ENCODE assay signal across 19 cellular contexts in the genomic region with DNA sequence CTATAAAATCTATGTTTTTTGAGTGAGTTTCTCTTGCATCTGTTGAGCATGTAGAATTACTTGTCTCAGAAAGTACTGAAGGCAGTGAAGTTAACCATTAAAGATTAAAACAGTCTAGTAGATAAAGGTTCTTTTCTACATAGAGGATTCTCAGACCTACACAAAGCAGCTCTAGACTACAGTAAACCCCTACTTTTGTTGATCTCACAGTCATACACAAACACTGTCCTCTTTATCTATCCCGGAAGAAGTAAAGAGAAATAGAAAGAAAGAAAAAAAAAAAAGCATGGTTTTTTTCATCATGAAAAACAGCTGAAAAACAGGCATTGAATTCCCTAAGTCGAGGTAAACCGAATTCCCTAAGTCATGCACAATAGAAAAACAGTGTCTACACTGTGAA. TPM values are rescaled to one million over a fixed set of nuclear protein-coding genes. Genes with fewer than 3 reads are reported as not detected.
DNase-seq lines count a peak whose midpoint lies in the region; ATAC-seq, FAIRE-seq and TF ChIP-seq lines count a peak whose summit lies in the region.
"Had no signal": no experiment of that assay in that cellular context is flagged by ENCODE, and none has a peak within 500 bp of the region (broad histone marks: within the 10 kb centered on the region; RNA-seq: fewer than 3 reads in every experiment).

No MANE protein-coding gene starts in this region.

- H3K4me3 ChIP-seq in astrocyte (ENCODE audit: insufficient read depth, low read depth, low read length) = no peak overlapping the region
- no peak overlapping the region for H3K4me3 ChIP-seq in colonic mucosa
- H3K4me3 ChIP-seq: GM23338 had no signal

- intact Hi-C loops in colonic mucosa (cut with DNase I) = no loop called here
- intact Hi-C loops in left ventricle myocardium superior (cut with micrococcal nuclease) = no loop called here

- H3K36me3 Mint-ChIP-seq in astrocyte (ENCODE audit: low read depth, unreplicated experiment) = peaks cover 2% of the 10 kb centered on the region
- peaks cover 19% of the 10 kb centered on the region for H3K36me3 Mint-ChIP-seq in neural crest cell (ENCODE audit: low read depth)
- H3K36me3 Mint-ChIP-seq in HFFc6 (ENCODE audit: low read depth) = no peaks in the 10 kb centered on the region
- H3K36me3 Mint-ChIP-seq: CD4-positive, alpha-beta memory T cell had no signal

- H3K36me3 ChIP-seq in astrocyte (ENCODE audit: insufficient read depth, low read length) (no peaks in the 10 kb centered on the region), colonic mucosa (no peaks in the 10 kb centered on the region)

- H3K27ac Mint-ChIP-seq in astrocyte (ENCODE audit: unreplicated experiment) = peak overlapping the region; percentile 15
- H3K27ac Mint-ChIP-seq in neural crest cell (ENCODE audit: unreplicated experiment) = peak overlapping the region; percentile 4
- H3K27ac Mint-ChIP-seq in HFFc6 = no peak overlapping the region
- H3K27ac Mint-ChIP-seq: CD4-positive, alpha-beta memory T cell; GM23338; H9 had no signal

- H3K79me2 ChIP-seq in astrocyte (ENCODE audit: insufficient read depth, low read length) = no peaks in the 10 kb centered on the region

- H3K27me3 ChIP-seq in astrocyte (ENCODE audit: insufficient read depth, low read length) (no peaks in the 10 kb centered on the region), colonic mucosa (no peaks in the 10 kb centered on the region)

- no peaks in the 10 kb centered on the region for H4K20me1 ChIP-seq in astrocyte (ENCODE audit: insufficient read depth, low read length)

- H3K27ac ChIP-seq in astrocyte (ENCODE audit: low read depth, low read length) (no peak overlapping the region), colonic mucosa (no peak overlapping the region)

- H3K9ac ChIP-seq in astrocyte (ENCODE audit: low read length) (no peak overlapping the region), colonic mucosa (ENCODE audit: low read depth in 2 of 2, low read length in 2 of 2) (no peak overlapping the region)

- no peak for FAIRE-seq in astrocyte (lab: Jason Lieb, UNC)
- FAIRE-seq: GM12891, GM18507 had no signal

- H3K27me3 Mint-ChIP-seq in astrocyte (ENCODE audit: low read depth, unreplicated experiment) = no peaks in the 10 kb centered on the region
- H3K27me3 Mint-ChIP-seq in neural crest cell (ENCODE audit: low read depth) = no peaks in the 10 kb centered on the region
- peaks cover 4% of the 10 kb centered on the region; the same call in 1 of the 2 replicates for H3K27me3 Mint-ChIP-seq in HFFc6 (ENCODE audit: insufficient read depth)

- H3K9me3 Mint-ChIP-seq in astrocyte (ENCODE audit: unreplicated experiment) (no peaks in the 10 kb centered on the region), neural crest cell (no peaks in the 10 kb centered on the region), HFFc6 (peaks cover 7% of the 10 kb centered on the region)
- H3K9me3 Mint-ChIP-seq: GM23338, H9 had no signal

- TF ChIP-seq CTCF in astrocyte (IDR thresholded peaks at IDR 0.05; ENCODE audit: insufficient read depth, low read depth, low read length) (no peak), neural crest cell (conservative IDR thresholded peaks at IDR 0.05) (no peak), colonic mucosa (IDR thresholded peaks at IDR 0.05) (no peak), HFFc6 (IDR thresholded peaks at IDR 0.05) (no peak)

- no peak overlapping the region for H3K4me2 ChIP-seq in astrocyte (ENCODE audit: low read length)
- H3K4me2 ChIP-seq: GM23338 had no signal

- no peak overlapping the region for H2AFZ ChIP-seq in astrocyte (ENCODE audit: low read depth, low read length)
- H2AFZ ChIP-seq: GM23338 had no signal

- H3K4me1 ChIP-seq in astrocyte (ENCODE audit: insufficient read depth, low read length) (no peaks in the 10 kb centered on the region), colonic mucosa (no peaks in the 10 kb centered on the region)
- H3K4me1 ChIP-seq: Caco-2 had no signal

- H3K4me1 Mint-ChIP-seq in astrocyte (ENCODE audit: low read depth, unreplicated experiment) = peaks cover 7% of the 10 kb centered on the region
- peaks cover 42% of the 10 kb centered on the region for H3K4me1 Mint-ChIP-seq in neural crest cell
- no peaks in the 10 kb centered on the region for H3K4me1 Mint-ChIP-seq in HFFc6 (ENCODE audit: low read depth)
- H3K4me1 Mint-ChIP-seq: CD4-positive, alpha-beta memory T cell; GM23338; H9 had no signal

- H3K9me3 ChIP-seq in astrocyte (ENCODE audit: insufficient read depth, low read depth, low read length) (no peaks in the 10 kb centered on the region), colonic mucosa (no peaks in the 10 kb centered on the region)
- H3K9me3 ChIP-seq: Caco-2 had no signal

- no peak for DNase-seq in astrocyte (ENCODE audit: low read depth)
- peak; percentile 36 for DNase-seq in foreskin melanocyte
- DNase-seq in neural crest cell (ENCODE audit: low read depth, low spot score) = no peak
- DNase-seq in colonic mucosa = no peak
- DNase-seq in HFFc6 = no peak
- DNase-seq in left ventricle myocardium superior = no peak
- DNase-seq: C1 segment of cervical spinal cord; Caco-2; CD4-positive, alpha-beta memory T cell; DMS153; DMS79; EL; GDM1; H9 had no signal

- H3K4me3 Mint-ChIP-seq in astrocyte (ENCODE audit: unreplicated experiment) (no peak overlapping the region), neural crest cell (no peak overlapping the region), HFFc6 (no peak overlapping the region)
- H3K4me3 Mint-ChIP-seq: CD4-positive, alpha-beta memory T cell; GM23338; H9 had no signal

- no peak for ATAC-seq in left ventricle myocardium superior
- ATAC-seq: GM23338, HCT116 had no signal

RNA-seq across cellular contexts. Expression of gene COL25A1, which starts 58.6 kb away (rescaled TPM):
- total RNA-seq in astrocyte = 10.4 and 10.5 TPM in 2 replicates
- 39.3 and 39.6 TPM in 2 replicates for total RNA-seq in neural crest cell
- under 1 TPM in 1 of 2 donors, not detected in 1; 0.29 TPM for total RNA-seq in colonic mucosa
- total RNA-seq in HFFc6 (2021; fragmentation: NEBNext Ultra II Directional; extraction: Animal tissue kit (Norgen Biotek cat#: 25700)) = not detected
- total RNA-seq in left ventricle myocardium superior = 0.37 TPM
- total RNA-seq: A172, Caco-2 had no signal
